34 cellular contexts compared by ENCODE assay signal in genomic region chr1:37722181-37723071, GRCh38. TPM values are rescaled to one million over a fixed set of nuclear protein-coding genes. Genes with fewer than 3 reads are reported as not detected.
DNase-seq lines count a peak whose midpoint lies in the region; ATAC-seq, FAIRE-seq and TF ChIP-seq lines count a peak whose summit lies in the region.
"Had no signal": no experiment of that assay in that cellular context is flagged by ENCODE, and none has a peak within 500 bp of the region (broad histone marks: within the 10 kb centered on the region; RNA-seq: fewer than 3 reads in every experiment).

No MANE protein-coding gene starts in this region.

- H3K27me3 ChIP-seq in left ventricle myocardium inferior (ENCODE audit: low read depth) (peaks cover 73% of the 10 kb centered on the region), heart right ventricle (peaks cover 0 to 47% (median 17%) of the 10 kb centered on the region in 7 donors), neural progenitor cell (no peaks in the 10 kb centered on the region)
- H3K27me3 ChIP-seq: hepatocyte, pancreas, vagina had no signal

- TF ChIP-seq CTCF in left ventricle myocardium inferior (IDR thresholded peaks at IDR 0.05; ENCODE audit: borderline replicate concordance) = no peak
- no peak for TF ChIP-seq CTCF in heart right ventricle (IDR thresholded peaks at IDR 0.05)
- no peak for TF ChIP-seq CTCF in neural progenitor cell (IDR thresholded peaks at IDR 0.05)
- TF ChIP-seq CTCF in WTC11 (IDR thresholded peaks at IDR 0.05) = no peak

- H3K36me3 ChIP-seq in left ventricle myocardium inferior (no peaks in the 10 kb centered on the region), heart right ventricle (no peaks in the 10 kb centered on the region), neural progenitor cell (no peaks in the 10 kb centered on the region)
- H3K36me3 ChIP-seq: brain microvascular endothelial cell, left lung, pancreas, thoracic aorta, vagina had no signal

- H4K20me1 ChIP-seq in neural progenitor cell (ENCODE audit: low read depth) = no peaks in the 10 kb centered on the region

- H3F3A ChIP-seq in neural progenitor cell (ENCODE audit: low read depth) = no peaks in the 10 kb centered on the region

- H3K9ac ChIP-seq in neural progenitor cell = no peak overlapping the region
- H3K9ac ChIP-seq: GM23248 had no signal

- 81 to 84% methylated on average over 14 of the region's 14 CpGs for WGBS in heart right ventricle, 2 donors

- H3K4me3 ChIP-seq in left ventricle myocardium inferior (no peak overlapping the region), heart right ventricle (no peak overlapping the region), neural progenitor cell (no peak overlapping the region)
- H3K4me3 ChIP-seq: GM23248, hepatocyte, left lung, pancreas, thoracic aorta, vagina had no signal

- intact Hi-C loops in left ventricle myocardium inferior (cut with micrococcal nuclease) (no loop called here), heart right ventricle (cut with DNase I) (no loop called here)

- ATAC-seq in heart right ventricle (no peak), WTC11 (no peak)
- ATAC-seq: CD8-positive, alpha-beta T cell; left lung; naive thymus-derived CD4-positive, alpha-beta T cell; pancreas; stimulated activated naive B cell treated with anti-CD40 and anti-IgM and Interleukin-4, amounts not matched to agents 10 μg/mL and 1 μg/mL and 100 μg/mL, for 72 hours had no signal

- no peak overlapping the region for H3K4me2 ChIP-seq in neural progenitor cell
- H3K4me2 ChIP-seq: hepatocyte had no signal

- H3K27me3 Mint-ChIP-seq in neural progenitor cell (ENCODE audit: insufficient read depth, low read depth) (peaks cover 5% of the 10 kb centered on the region), WTC11 (ENCODE audit: low read depth) (no peaks in the 10 kb centered on the region; the same call in 1 of the 2 replicates)
- H3K27me3 Mint-ChIP-seq in activated T-cell treated with anti-CD3 and anti-CD28 coated beads, Interleukin-2, amount 50 U/mL, for 24 hours = peaks cover 4% of the 10 kb centered on the region

- no peak for DNase-seq in left ventricle myocardium inferior
- no peak for DNase-seq in heart right ventricle
- peak; percentile 37 to 67 for DNase-seq in frontal cortex (ENCODE audit: low spot score in 2 of 2)
- DNase-seq in neural progenitor cell (ENCODE audit: low spot score) = no peak
- peak; percentile 89 for DNase-seq in superior temporal gyrus (ENCODE audit: extremely low spot score)
- DNase-seq in WTC11 (ENCODE audit: low spot score) = no peak
- no peak for DNase-seq in activated T-cell treated with anti-CD3 and anti-CD28 coated beads, Interleukin-2, amount 50 U/mL, for 24 hours
- DNase-seq in NCI-H187 (lab: John Stamatoyannopoulos, UW) = no peak
- DNase-seq: activated CD4-positive, alpha-beta T cell treated with anti-CD3 and anti-CD28 coated beads, Interleukin-2, amount 10 ng/mL, durations not matched to agents 7 days and 5 days; activated naive CD4-positive, alpha-beta T cell; activated T-cell treated with anti-CD3 and anti-CD28 coated beads, Interleukin-2, amount 50 U/mL, for 48 hours; brain microvascular endothelial cell; CD8-positive, alpha-beta T cell; DMS 273 treated with DMSO at 0.1 percent for 48 hours; effector CD8-positive, alpha-beta T cell; EL; immature natural killer cell; left lung; naive thymus-derived CD4-positive, alpha-beta T cell; NCI-H1048; NCI-H1694; NCI-H510A; pancreas; stimulated activated CD4-positive, alpha-beta T cell treated with anti-CD3 and anti-CD28 coated beads, Interleukin-4, amount 100 ng/mL, for 4 hours; stimulated activated naive B cell treated with anti-CD40 and anti-IgM and Interleukin-4, amounts not matched to agents 10 μg/mL and 1 μg/mL and 100 μg/mL, for 72 hours had no signal

- H3K79me2 ChIP-seq in neural progenitor cell (ENCODE audit: low read depth) = no peaks in the 10 kb centered on the region
- H3K79me2 ChIP-seq: hepatocyte had no signal

- POLR2A ChIA-PET in WTC11 (lab: Charles Lee) = interaction anchor here (0.8 kb wide), 1 partner anchor 31 kb away, joined by 3 read pairs; no protein-coding TSS in a partner anchor

- H3K27ac ChIP-seq in left ventricle myocardium inferior (replicated peaks) = peak overlapping the region; percentile 5
- H3K27ac ChIP-seq in heart right ventricle = no peak overlapping the region
- H3K27ac ChIP-seq in neural progenitor cell = no peak overlapping the region
- H3K27ac ChIP-seq: 22Rv1, brain microvascular endothelial cell, GM23248, hepatocyte, HL-60, left lung, pancreas, thoracic aorta, vagina had no signal

- no peaks in the 10 kb centered on the region for H3K9me3 Mint-ChIP-seq in neural progenitor cell
- H3K9me3 Mint-ChIP-seq in WTC11 = no peaks in the 10 kb centered on the region
- no peaks in the 10 kb centered on the region for H3K9me3 Mint-ChIP-seq in activated T-cell treated with anti-CD3 and anti-CD28 coated beads, Interleukin-2, amount 50 U/mL, for 24 hours
- H3K9me3 Mint-ChIP-seq: activated CD4-positive, alpha-beta T cell treated with anti-CD3 and anti-CD28 coated beads, Interleukin-2, amount 10 ng/mL, durations not matched to agents 7 days and 5 days; CD8-positive, alpha-beta T cell; HFFc6; immature natural killer cell; stimulated activated naive B cell treated with anti-CD40 and anti-IgM and Interleukin-4, amounts not matched to agents 10 μg/mL and 1 μg/mL and 100 μg/mL, for 72 hours; T-helper 2 cell treated with Interferon-gamma antibody and Interleukin-4, amounts not matched to agents 5 μg/mL and 100 μg/mL, for 36 hours had no signal

- H3K4me1 Mint-ChIP-seq in neural progenitor cell (peaks cover 32% of the 10 kb centered on the region), WTC11 (peaks cover 6% of the 10 kb centered on the region; the same call in 1 of the 2 replicates)
- H3K4me1 Mint-ChIP-seq in activated T-cell treated with anti-CD3 and anti-CD28 coated beads, Interleukin-2, amount 50 U/mL, for 24 hours (ENCODE audit: low read depth) = no peaks in the 10 kb centered on the region
- H3K4me1 Mint-ChIP-seq: activated CD4-positive, alpha-beta T cell treated with anti-CD3 and anti-CD28 coated beads, Interleukin-2, amount 10 ng/mL, durations not matched to agents 7 days and 5 days; immature natural killer cell; naive thymus-derived CD4-positive, alpha-beta T cell; stimulated activated naive B cell treated with anti-CD40 and anti-IgM and Interleukin-4, amounts not matched to agents 10 μg/mL and 1 μg/mL and 100 μg/mL, for 72 hours had no signal

- H3K27ac Mint-ChIP-seq in neural progenitor cell = peak overlapping the region; percentile 33
- H3K27ac Mint-ChIP-seq in WTC11 = no peak overlapping the region
- no peak overlapping the region for H3K27ac Mint-ChIP-seq in activated T-cell treated with anti-CD3 and anti-CD28 coated beads, Interleukin-2, amount 50 U/mL, for 24 hours
- H3K27ac Mint-ChIP-seq: activated CD4-positive, alpha-beta T cell treated with anti-CD3 and anti-CD28 coated beads, Interleukin-2, amount 10 ng/mL, durations not matched to agents 7 days and 5 days; CD8-positive, alpha-beta T cell; HFFc6; immature natural killer cell; naive thymus-derived CD4-positive, alpha-beta T cell; stimulated activated naive B cell treated with anti-CD40 and anti-IgM and Interleukin-4, amounts not matched to agents 10 μg/mL and 1 μg/mL and 100 μg/mL, for 72 hours; T-helper 2 cell treated with Interferon-gamma antibody and Interleukin-4, amounts not matched to agents 5 μg/mL and 100 μg/mL, for 36 hours had no signal

- CTCF ChIA-PET in WTC11 (lab: Charles Lee) = interaction anchor here (1.0 to 3.4 kb wide), 5 partner anchors 19 to 137 kb away, joined by 3 to 14 read pairs (median 4); partner anchors contain the start of genes EPHA10, MTF1 and YRDC

- no peaks in the 10 kb centered on the region for H3K9me3 ChIP-seq in left ventricle myocardium inferior (replicated peaks)
- no peaks in the 10 kb centered on the region for H3K9me3 ChIP-seq in heart right ventricle
- no peaks in the 10 kb centered on the region for H3K9me3 ChIP-seq in neural progenitor cell (ENCODE audit: low read depth)
- H3K9me3 ChIP-seq: left lung, pancreas, thoracic aorta, vagina had no signal

- H3K4me1 ChIP-seq in left ventricle myocardium inferior (no peaks in the 10 kb centered on the region), heart right ventricle (peaks cover 0 to 10% (median 0%) of the 10 kb centered on the region in 9 donors), neural progenitor cell (peaks cover 17% of the 10 kb centered on the region)
- H3K4me1 ChIP-seq: left lung, pancreas, vagina had no signal

- no peak for FAIRE-seq in frontal cortex (lab: Jason Lieb, UNC)
- FAIRE-seq: GM12891, pancreas had no signal

- H2AFZ ChIP-seq in neural progenitor cell (replicated peaks) = no peak overlapping the region
- H2AFZ ChIP-seq: GM23248, hepatocyte had no signal

- H3K4me3 Mint-ChIP-seq in neural progenitor cell (peak overlapping the region; percentile 15), WTC11 (no peak overlapping the region)
- no peak overlapping the region for H3K4me3 Mint-ChIP-seq in activated T-cell treated with anti-CD3 and anti-CD28 coated beads, Interleukin-2, amount 50 U/mL, for 24 hours
- H3K4me3 Mint-ChIP-seq: activated CD4-positive, alpha-beta T cell treated with anti-CD3 and anti-CD28 coated beads, Interleukin-2, amount 10 ng/mL, durations not matched to agents 7 days and 5 days; CD8-positive, alpha-beta T cell; HFFc6; immature natural killer cell; naive thymus-derived CD4-positive, alpha-beta T cell; stimulated activated naive B cell treated with anti-CD40 and anti-IgM and Interleukin-4, amounts not matched to agents 10 μg/mL and 1 μg/mL and 100 μg/mL, for 72 hours; T-helper 2 cell treated with Interferon-gamma antibody and Interleukin-4, amounts not matched to agents 5 μg/mL and 100 μg/mL, for 36 hours had no signal

- H3K36me3 Mint-ChIP-seq in neural progenitor cell (no peaks in the 10 kb centered on the region), WTC11 (no peaks in the 10 kb centered on the region)
- H3K36me3 Mint-ChIP-seq in activated T-cell treated with anti-CD3 and anti-CD28 coated beads, Interleukin-2, amount 50 U/mL, for 24 hours (ENCODE audit: low read depth) = no peaks in the 10 kb centered on the region
- H3K36me3 Mint-ChIP-seq: CD8-positive, alpha-beta T cell; immature natural killer cell; naive thymus-derived CD4-positive, alpha-beta T cell; stimulated activated naive B cell treated with anti-CD40 and anti-IgM and Interleukin-4, amounts not matched to agents 10 μg/mL and 1 μg/mL and 100 μg/mL, for 72 hours had no signal

TF ChIP-seq in WTC11, 78 proteins besides CTCF, POLR2A, EP300 and RAD21 (continues in another document):
- no peak for TF ChIP-seq PRRX2 (CRISPR knock-in tag; IDR thresholded peaks at IDR 0.05)

RNA-seq across cellular contexts. Expression of gene CDCA8, which starts 30.1 kb away (rescaled TPM):
- total RNA-seq in left ventricle myocardium inferior (0.33 TPM), heart right ventricle (1 to 10 TPM in 1 of 10 donors, under 1 TPM in 8, not detected in 1; 0.09 to 2.9 (median 0.42) TPM), frontal cortex (0.82 TPM), neural progenitor cell (ENCODE audit: low replicate concordance) (49.3 and 65.0 TPM in 2 replicates), WTC11 (2021) (42.1 to 47.7 TPM (median 43.3 TPM) in 3 replicates)
- under 1 TPM; 0.29 to 0.41 TPM for polyA plus RNA-seq in heart right ventricle

RNA-seq across cellular contexts. Expression of gene EPHA10, which starts 42.5 kb away (rescaled TPM):
- total RNA-seq in left ventricle myocardium inferior (0.14 TPM), heart right ventricle (under 1 TPM in 4 of 10 donors, not detected in 6; 0.04 to 0.15 (median 0.06) TPM), frontal cortex (8.6 TPM), neural progenitor cell (ENCODE audit: low replicate concordance) (0.53 TPM in 1 of 2 replicates, not detected in the other), WTC11 (2021) (1.3 to 1.5 TPM (median 1.3 TPM) in 3 replicates)
- under 1 TPM; 0.04 to 0.15 TPM for polyA plus RNA-seq in heart right ventricle
- total RNA-seq: activated CD4-positive, alpha-beta T cell treated with anti-CD3 and anti-CD28 coated beads, Interleukin-2, amount 10 ng/mL, durations not matched to agents 7 days and 5 days; CD8-positive, alpha-beta T cell; GM23248; HFFc6; thoracic aorta had no signal
- polyA plus RNA-seq: GM23248; immature natural killer cell; naive thymus-derived CD4-positive, alpha-beta T cell had no signal

Comparison
In these comparisons a context has a peak if more than half of its experiments do, and no peak if none do; other contexts are left out.
1. DNase-seq: peak in frontal cortex (2 of 2) and superior temporal gyrus (single experiment); none in left ventricle myocardium inferior (single experiment), heart right ventricle (0 of 2), neural progenitor cell (single experiment), WTC11 (single experiment), activated T-cell treated with anti-CD3 and anti-CD28 coated beads, Interleukin-2, amount 50 U/mL, for 24 hours (single experiment) and NCI-H187 (0 of 2).
2. RNA of gene CDCA8, which starts 30.1 kb away (total RNA-seq): 49.3 to 65.0 TPM in neural progenitor cell and 42.1 to 47.7 TPM in WTC11; 0.82 TPM in frontal cortex (single experiment), 0.09 to 2.9 TPM in heart right ventricle and 0.33 TPM in left ventricle myocardium inferior (single experiment); every median in the first group is over 10 times any median in the second.